In the genomic region with DNA sequence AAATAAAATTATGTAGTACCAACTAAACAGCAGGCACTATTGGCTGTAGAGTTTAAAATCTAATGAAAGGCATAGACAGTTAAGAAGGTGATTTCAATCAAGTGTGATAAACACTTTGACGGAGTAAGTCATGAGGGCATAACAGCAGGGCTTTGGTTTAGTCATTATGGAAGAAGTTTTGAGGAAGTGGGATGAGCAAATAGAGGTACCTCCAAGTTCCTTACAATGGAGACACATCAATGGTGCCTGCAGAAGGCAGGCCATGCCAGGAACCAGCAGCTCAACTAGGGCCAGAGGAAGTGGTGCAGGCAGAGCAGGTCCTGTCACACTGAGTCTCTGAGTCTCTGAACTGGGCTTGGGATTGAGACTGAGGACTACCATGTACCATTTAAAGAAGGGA, we compare ENCODE assay signal across 17 cellular contexts.
"Had no signal": no experiment of that assay in that cellular context is flagged by ENCODE, and none has a peak within 500 bp of the region (broad histone marks: within the 10 kb centered on the region; RNA-seq: fewer than 3 reads in every experiment).

No MANE protein-coding gene starts in this region.

- H3K27ac ChIP-seq: coronary artery, esophagus muscularis mucosa, left ventricle myocardium inferior, ovary, tibial artery, VCaP had no signal

- H3K9me3 ChIP-seq: ovary had no signal

- H3K36me3 ChIP-seq: esophagus muscularis mucosa, left ventricle myocardium inferior, ovary, tibial artery had no signal

- H3K4me1 ChIP-seq: esophagus muscularis mucosa, left ventricle myocardium inferior, tibial artery had no signal

- DNase-seq: activated CD4-positive, alpha-beta T cell treated with anti-CD3 and anti-CD28 coated beads, Interleukin-2, amount 50 U/mL, for 1 hour; activated CD4-positive, CD25-positive, alpha-beta regulatory T cell treated with anti-CD3 and anti-CD28 coated beads, Interleukin-2, amount 50 U/mL, for 72 hours; activated CD8-positive, alpha-beta T cell treated with anti-CD3 and anti-CD28 coated beads, Interleukin-2, amount 10 ng/mL, durations not matched to agents 7 days and 5 days; activated gamma-delta T cell; activated naive CD4-positive, alpha-beta T cell treated with anti-CD3 and anti-CD28 coated beads, Interleukin-2, amount 50 U/mL, for 16 hours; activated naive CD8-positive, alpha-beta T cell treated with anti-CD3 and anti-CD28 coated beads, Interleukin-2, amount 50 U/mL, for 24 hours; cerebellar nuclear complex; head of caudate nucleus; left ventricle myocardium inferior; natural killer cell; ovary; right cardiac atrium; stimulated activated CD4-positive, alpha-beta T cell treated with anti-CD3 and anti-CD28 coated beads, Interleukin-4, amount 100 ng/mL, for 4 hours; tibial artery had no signal

- H3K27me3 ChIP-seq: esophagus muscularis mucosa, ovary, tibial artery had no signal

- H3K4me3 ChIP-seq: coronary artery, esophagus muscularis mucosa, left ventricle myocardium inferior, ovary, tibial artery had no signal

- ATAC-seq: activated CD8-positive, alpha-beta T cell treated with anti-CD3 and anti-CD28 coated beads, Interleukin-2, amount 10 ng/mL, durations not matched to agents 7 days and 5 days; activated naive CD8-positive, alpha-beta T cell treated with anti-CD3 and anti-CD28 coated beads, Interleukin-2, amount 50 U/mL, for 24 hours; natural killer cell; right cardiac atrium had no signal
